In the genomic region with DNA sequence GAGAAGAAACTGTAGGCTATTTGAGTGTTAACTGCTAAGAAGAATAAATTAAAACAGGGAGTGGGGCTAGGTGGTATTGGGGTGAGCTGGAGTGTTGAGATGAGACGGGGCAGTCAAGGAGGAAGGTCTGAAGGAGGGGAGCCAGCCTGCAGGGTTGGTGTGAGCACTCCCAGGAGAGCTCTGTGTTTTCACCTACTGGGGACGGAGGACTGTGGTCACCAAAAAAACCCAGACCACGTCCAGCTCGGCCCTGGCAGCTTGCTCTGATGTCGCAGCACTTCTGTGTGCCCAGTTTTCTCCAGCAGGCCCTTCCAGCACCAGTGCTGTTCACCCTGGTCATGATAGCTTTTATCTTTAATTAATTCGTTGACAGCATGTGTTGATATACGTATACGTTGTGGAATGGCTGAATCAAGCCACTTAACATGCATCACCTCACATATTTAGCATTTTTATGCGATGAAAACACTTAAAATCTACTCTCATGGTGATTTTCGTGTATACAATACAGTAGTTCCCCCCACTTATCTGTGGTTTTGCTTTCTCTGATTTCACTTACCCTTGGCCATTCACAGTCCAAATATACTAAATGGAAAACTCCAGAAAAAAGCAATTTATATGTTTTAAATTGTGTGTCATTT, we compare ENCODE assay signal across 16 cellular contexts. TPM values are rescaled to one million over a fixed set of nuclear protein-coding genes. Genes with fewer than 3 reads are reported as not detected.
"Had no signal": no experiment of that assay in that cellular context is flagged by ENCODE, and none has a peak within 500 bp of the region (broad histone marks: within the 10 kb centered on the region; RNA-seq: fewer than 3 reads in every experiment).

No MANE protein-coding gene starts in this region.

- H3K4me3 Mint-ChIP-seq: naive thymus-derived CD4-positive, alpha-beta T cell; stimulated activated memory B cell treated with anti-CD40 and anti-IgM and Interleukin-4, amounts not matched to agents 10 μg/mL and 1 μg/mL and 100 μg/mL, for 72 hours; T-helper 2 cell treated with Interferon-gamma antibody and Interleukin-4, amounts not matched to agents 5 μg/mL and 100 μg/mL, for 36 hours had no signal

- H3K4me1 ChIP-seq: gastroesophageal sphincter, parathyroid adenoma had no signal

- H3K9me3 ChIP-seq: mucosa of descending colon, neutrophil had no signal

- H3K36me3 ChIP-seq: cardiac muscle cell, gastroesophageal sphincter, neutrophil had no signal

- H3K27me3 ChIP-seq: cardiac muscle cell, gastroesophageal sphincter had no signal

- ATAC-seq: gastroesophageal sphincter; mucosa of descending colon; naive thymus-derived CD4-positive, alpha-beta T cell; stimulated activated memory B cell treated with anti-CD40 and anti-IgM and Interleukin-4, amounts not matched to agents 10 μg/mL and 1 μg/mL and 100 μg/mL, for 72 hours had no signal

- DNase-seq: activated CD4-positive, alpha-beta T cell treated with anti-CD3 and anti-CD28 coated beads, Interleukin-2, amount 50 U/mL, for 1 hour; activated CD8-positive, alpha-beta memory T cell treated with anti-CD3 and anti-CD28 coated beads for 24 hours; activated naive CD4-positive, alpha-beta T cell; anterior cingulate cortex; islet precursor cell; mucosa of descending colon; naive thymus-derived CD4-positive, alpha-beta T cell; stimulated activated CD4-positive, alpha-beta T cell treated with anti-CD3 and anti-CD28 coated beads, Interleukin-12 subunit alpha, Interleukin-12 subunit beta, amount 100 ng/mL, for 4 hours had no signal

- H3K4me3 ChIP-seq: cardiac muscle cell, gastroesophageal sphincter, lung, mucosa of descending colon had no signal

- H3K4me1 Mint-ChIP-seq: naive thymus-derived CD4-positive, alpha-beta T cell had no signal

- H3K79me2 ChIP-seq: parathyroid adenoma had no signal

- H3K27me3 Mint-ChIP-seq: stimulated activated memory B cell treated with anti-CD40 and anti-IgM and Interleukin-4, amounts not matched to agents 10 μg/mL and 1 μg/mL and 100 μg/mL, for 72 hours had no signal

- H3K27ac Mint-ChIP-seq: naive thymus-derived CD4-positive, alpha-beta T cell; stimulated activated memory B cell treated with anti-CD40 and anti-IgM and Interleukin-4, amounts not matched to agents 10 μg/mL and 1 μg/mL and 100 μg/mL, for 72 hours; T-helper 2 cell treated with Interferon-gamma antibody and Interleukin-4, amounts not matched to agents 5 μg/mL and 100 μg/mL, for 36 hours had no signal

- H3K9ac ChIP-seq: parathyroid adenoma had no signal

- H3K27ac ChIP-seq: cardiac muscle cell, gastroesophageal sphincter, neutrophil, parathyroid adenoma had no signal

- H3K9me3 Mint-ChIP-seq: T-helper 2 cell treated with Interferon-gamma antibody and Interleukin-4, amounts not matched to agents 5 μg/mL and 100 μg/mL, for 36 hours had no signal

- H2AFZ ChIP-seq: parathyroid adenoma had no signal

RNA-seq across cellular contexts. Expression of a gene that starts 12.2 kb away (rescaled TPM):
- total RNA-seq: cardiac muscle cell; dermis microvascular lymphatic vessel endothelial cell; naive thymus-derived CD4-positive, alpha-beta T cell had no signal
- polyA plus RNA-seq: cardiac muscle cell; naive thymus-derived CD4-positive, alpha-beta T cell had no signal
